In the genomic region with DNA sequence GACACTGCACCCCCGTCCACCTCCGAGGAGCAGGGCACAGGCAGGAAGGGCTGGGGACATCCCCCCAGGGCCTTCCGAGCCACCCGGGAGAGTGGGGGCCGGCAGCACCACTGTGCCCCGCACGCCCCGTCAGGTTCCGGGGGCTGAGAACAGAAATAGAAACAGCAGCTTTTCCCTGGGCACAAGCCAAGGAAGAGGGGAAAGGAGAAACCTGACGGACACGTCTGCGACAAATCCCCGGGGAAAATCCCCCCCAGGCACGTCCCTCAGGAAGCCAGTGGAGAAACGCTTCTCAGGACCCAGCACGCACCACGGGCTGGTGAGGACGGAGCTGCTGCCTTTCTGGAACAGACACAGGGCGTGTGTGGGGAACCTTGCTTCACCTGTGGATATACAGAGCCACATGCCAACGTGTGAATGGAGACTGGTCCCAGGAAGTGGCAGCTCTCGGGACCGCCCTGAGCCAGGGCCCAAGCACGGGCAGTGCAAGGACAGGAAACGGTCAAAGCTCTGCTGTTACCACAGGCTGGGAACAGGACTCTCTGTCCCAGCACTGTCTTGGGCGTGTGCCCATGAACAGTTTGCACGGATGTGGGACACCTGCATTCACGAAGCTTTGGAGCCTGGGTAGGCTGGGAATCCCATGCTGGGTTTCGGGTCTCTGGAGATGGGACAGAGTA, we compare ENCODE assay signal across 11 cellular contexts. TPM values are rescaled to one million over a fixed set of nuclear protein-coding genes. Genes with fewer than 3 reads are reported as not detected.
DNase-seq lines count a peak whose midpoint lies in the region; ATAC-seq and TF ChIP-seq lines count a peak whose summit lies in the region.
"Had no signal": no experiment of that assay in that cellular context is flagged by ENCODE, and none has a peak within 500 bp of the region (broad histone marks: within the 10 kb centered on the region; RNA-seq: fewer than 3 reads in every experiment).

No MANE protein-coding gene starts in this region.

- BruUV-seq in PC-9 (replicated peaks; lab: Mats Ljungman, UMichigan): no TSS peak

- no peaks in the 10 kb centered on the region for H3F3A ChIP-seq in PC-9 (ENCODE audit: insufficient read depth, low read depth)

- H3K27me3 ChIP-seq in CD8-positive, alpha-beta memory T cell (ENCODE audit: insufficient read depth, low read length, poor library complexity, severe bottlenecking): no peaks in the 10 kb centered on the region
- H3K27me3 ChIP-seq in sigmoid colon (no peaks in the 10 kb centered on the region), brain microvascular endothelial cell (replicated peaks) (no peaks in the 10 kb centered on the region), PC-9 (ENCODE audit: insufficient read depth, low read depth) (no peaks in the 10 kb centered on the region)

- H3K9me3 Mint-ChIP-seq in CD8-positive, alpha-beta memory T cell: no peaks in the 10 kb centered on the region
- H3K9me3 Mint-ChIP-seq in activated T-helper 17 cell treated with anti-CD3 and anti-CD28 coated beads, Interleukin-2, amount 50 U/mL, for 72 hours: no peaks in the 10 kb centered on the region
- H3K9me3 Mint-ChIP-seq in CD14-positive monocyte: peaks cover 0 to 10% (median 0%) of the 10 kb centered on the region in 7 donors
- H3K9me3 Mint-ChIP-seq: neural crest cell had no signal

- peak overlapping the region; percentile 27 to 100 (median 98) for H3K4me3 Mint-ChIP-seq in CD8-positive, alpha-beta memory T cell
- peak overlapping the region; percentile 96 for H3K4me3 Mint-ChIP-seq in activated T-helper 17 cell treated with anti-CD3 and anti-CD28 coated beads, Interleukin-2, amount 50 U/mL, for 72 hours
- H3K4me3 Mint-ChIP-seq in CD14-positive monocyte: no peak overlapping the region
- H3K4me3 Mint-ChIP-seq: neural crest cell had no signal

- peaks cover 26 to 50% (median 29%) of the 10 kb centered on the region in 3 donors for H3K4me1 Mint-ChIP-seq in CD8-positive, alpha-beta memory T cell
- H3K4me1 Mint-ChIP-seq in activated T-helper 17 cell treated with anti-CD3 and anti-CD28 coated beads, Interleukin-2, amount 50 U/mL, for 72 hours: peaks cover 6% of the 10 kb centered on the region
- H3K4me1 Mint-ChIP-seq in CD14-positive monocyte: peaks cover 12% of the 10 kb centered on the region

- no peaks in the 10 kb centered on the region; the same call in 1 of the 2 replicates for H4K20me1 ChIP-seq in PC-9 (ENCODE audit: insufficient read depth)

- no peak overlapping the region for H2AFZ ChIP-seq in PC-9

- POLR2A ChIA-PET in CD8-positive, alpha-beta memory T cell (lab: Charles Lee): interaction anchor here (0.6 to 1.4 kb wide), 2 partner anchors 39 to 224 kb away, joined by 6 to 8 read pairs; a partner anchor contains a TSS
- POLR2A ChIA-PET in PC-9 (lab: Charles Lee; ENCODE audit: unreplicated experiment): interaction anchor here (0.6 kb wide), 1 partner anchor 146 kb away, joined by 7 read pairs; a partner anchor contains a TSS

- H3K27ac Mint-ChIP-seq in CD8-positive, alpha-beta memory T cell: peak overlapping the region in 4 of 8 donors; percentile 32 to 84 (median 58)
- H3K27ac Mint-ChIP-seq in activated T-helper 17 cell treated with anti-CD3 and anti-CD28 coated beads, Interleukin-2, amount 50 U/mL, for 72 hours: no peak overlapping the region
- H3K27ac Mint-ChIP-seq in CD14-positive monocyte: no peak overlapping the region

- CTCF ChIA-PET in CD8-positive, alpha-beta memory T cell (lab: Charles Lee): interaction anchor here (1.3 to 2.1 kb wide), 3 partner anchors 17 to 174 kb away, joined by 3 to 5 read pairs (median 5); a partner anchor contains a TSS
- CTCF ChIA-PET in PC-9 (lab: Charles Lee): no interaction called here

- H3K4me1 ChIP-seq in CD8-positive, alpha-beta memory T cell (ENCODE audit: insufficient read depth, low read length): peaks cover 43% of the 10 kb centered on the region
- peaks cover 0 to 70% (median 69%) of the 10 kb centered on the region in 4 donors for H3K4me1 ChIP-seq in sigmoid colon
- no peaks in the 10 kb centered on the region for H3K4me1 ChIP-seq in PC-9 (replicated peaks; ENCODE audit: insufficient read depth)

- H3K4me3 ChIP-seq in CD8-positive, alpha-beta memory T cell (ENCODE audit: low read length): no peak overlapping the region
- H3K4me3 ChIP-seq in sigmoid colon: peak overlapping the region; percentile 54 to 70 (median 59)
- H3K4me3 ChIP-seq in brain microvascular endothelial cell (ENCODE audit: low read depth, low read length): no peak overlapping the region
- H3K4me3 ChIP-seq in PC-9: no peak overlapping the region

- no peak for TF ChIP-seq CTCF in sigmoid colon (IDR thresholded peaks at IDR 0.05)
- TF ChIP-seq CTCF in brain microvascular endothelial cell (IDR thresholded peaks at IDR 0.05; ENCODE audit: low read depth, low read length, missing control alignments): no peak
- no peak for TF ChIP-seq CTCF in CD14-positive monocyte (IDR thresholded peaks at IDR 0.05)
- no peak for TF ChIP-seq CTCF in PC-9 (conservative IDR thresholded peaks at IDR 0.05)

- intact Hi-C loops in left ventricle myocardium superior (cut with micrococcal nuclease): no loop called here
- intact Hi-C loops in sigmoid colon (cut with DNase I): loop anchor here (1.0 to 5.0 kb wide), 3 partner anchors 57 to 110 kb away; a partner anchor contains a TSS
- intact Hi-C loops in CD14-positive monocyte (cut with micrococcal nuclease): no loop called here
- intact Hi-C loops in PC-9 (cut with micrococcal nuclease; ENCODE audit: unreplicated experiment): no loop called here

- H3K36me3 ChIP-seq in CD8-positive, alpha-beta memory T cell (ENCODE audit: insufficient read depth, low read length): peaks cover 7% of the 10 kb centered on the region
- H3K36me3 ChIP-seq in sigmoid colon (peaks cover 3 to 18% (median 9%) of the 10 kb centered on the region in 4 donors), brain microvascular endothelial cell (replicated peaks) (peaks cover 15% of the 10 kb centered on the region), PC-9 (ENCODE audit: low read depth) (no peaks in the 10 kb centered on the region)

- peak in 1 of 5 donors; percentile 39 for DNase-seq in CD8-positive, alpha-beta memory T cell
- peak; percentile 95 for DNase-seq in left ventricle myocardium superior
- DNase-seq in sigmoid colon: peak; percentile 96
- DNase-seq in brain microvascular endothelial cell: no peak
- DNase-seq in CD14-positive monocyte (ENCODE audit: low spot score): no peak
- no peak for DNase-seq in PC-9
- DNase-seq: activated naive CD4-positive, alpha-beta T cell treated with Interleukin-2 at 50 U/mL for 16 hours; NCI-H446 treated with DMSO at 0.1 percent for 48 hours had no signal

- H3K36me3 Mint-ChIP-seq in CD8-positive, alpha-beta memory T cell: peaks cover 8 to 35% (median 9%) of the 10 kb centered on the region in 3 donors
- H3K36me3 Mint-ChIP-seq in activated T-helper 17 cell treated with anti-CD3 and anti-CD28 coated beads, Interleukin-2, amount 50 U/mL, for 72 hours (ENCODE audit: low read depth): peaks cover 28% of the 10 kb centered on the region
- peaks cover 6 to 7% of the 10 kb centered on the region in 2 donors for H3K36me3 Mint-ChIP-seq in CD14-positive monocyte

- H3K4me2 ChIP-seq in PC-9: no peak overlapping the region

- H3K9me2 ChIP-seq in PC-9 (ENCODE audit: insufficient read depth): no peaks in the 10 kb centered on the region

- H3K27ac ChIP-seq in CD8-positive, alpha-beta memory T cell (ENCODE audit: low read depth, low read length): no peak overlapping the region
- peak overlapping the region; percentile 83 to 89 (median 88) for H3K27ac ChIP-seq in sigmoid colon
- no peak overlapping the region for H3K27ac ChIP-seq in brain microvascular endothelial cell
- no peak overlapping the region for H3K27ac ChIP-seq in PC-9

- TF ChIP-seq POLR2A in sigmoid colon (IDR thresholded peaks at IDR 0.05): no peak

- 78 to 79% methylated on average over 28 of the region's 28 CpGs for WGBS in sigmoid colon, 2 donors

- H3K27me3 Mint-ChIP-seq in CD8-positive, alpha-beta memory T cell: no peaks in the 10 kb centered on the region
- H3K27me3 Mint-ChIP-seq in activated T-helper 17 cell treated with anti-CD3 and anti-CD28 coated beads, Interleukin-2, amount 50 U/mL, for 72 hours: no peaks in the 10 kb centered on the region
- peaks cover 37 to 51% (median 40%) of the 10 kb centered on the region in 3 donors for H3K27me3 Mint-ChIP-seq in CD14-positive monocyte (ENCODE audit: low read depth in 3 of 3)

- in situ Hi-C loops in brain microvascular endothelial cell (cut with HindIII; ENCODE audit: low pct_ligation_motif_present, low sequenced_read_pairs): no loop called here

- H3K79me2 ChIP-seq in PC-9 (ENCODE audit: low read depth): no peaks in the 10 kb centered on the region

- no peaks in the 10 kb centered on the region for H3K9me3 ChIP-seq in CD8-positive, alpha-beta memory T cell (ENCODE audit: low read length)
- H3K9me3 ChIP-seq in sigmoid colon (no peaks in the 10 kb centered on the region), PC-9 (ENCODE audit: insufficient read depth, low read depth) (no peaks in the 10 kb centered on the region)

- peak in 2 of 4 donors; percentile 81 to 95 for TF ChIP-seq EP300 in sigmoid colon (IDR thresholded peaks at IDR 0.05)

- no peak for ATAC-seq in activated T-helper 17 cell treated with anti-CD3 and anti-CD28 coated beads, Interleukin-2, amount 50 U/mL, for 72 hours (replicated peaks)
- peak; percentile 79 for ATAC-seq in left ventricle myocardium superior
- ATAC-seq in GM18867 (IDR thresholded peaks at IDR 0.05; ENCODE audit: unreplicated experiment): no peak

RNA-seq across cellular contexts. Expression of a gene that starts 1.2 kb away (rescaled TPM):
- total RNA-seq in CD8-positive, alpha-beta memory T cell: 10 to 100 TPM; 27.1 to 30.9 TPM
- polyA plus RNA-seq in CD8-positive, alpha-beta memory T cell: 68.4 TPM
- total RNA-seq in activated T-helper 17 cell treated with anti-CD3 and anti-CD28 coated beads, Interleukin-2, amount 50 U/mL, for 72 hours: 10 to 100 TPM; 14.3 to 22.5 TPM
- total RNA-seq in left ventricle myocardium superior (28.8 TPM), sigmoid colon (10 to 100 TPM; 38.0 to 46.0 (median 42.3) TPM), PC-9 (2021) (not detected in 2 replicates)
- polyA plus RNA-seq in sigmoid colon (10 to 100 TPM in 2 of 3 donors, 1 to 10 TPM in 1; 2.5 to 16.2 (median 15.7) TPM), CD14-positive monocyte (1 to 10 TPM; 1.3 to 1.5 TPM)

RNA-seq across cellular contexts. Expression of a gene that starts 39.1 kb away (rescaled TPM):
- 10 to 100 TPM; 84.7 to 84.9 TPM for total RNA-seq in CD8-positive, alpha-beta memory T cell
- 14.0 TPM for polyA plus RNA-seq in CD8-positive, alpha-beta memory T cell
- total RNA-seq in activated T-helper 17 cell treated with anti-CD3 and anti-CD28 coated beads, Interleukin-2, amount 50 U/mL, for 72 hours: 10 to 100 TPM; 49.2 to 67.9 TPM
- total RNA-seq in left ventricle myocardium superior (21.6 TPM), sigmoid colon (10 to 100 TPM; 12.5 to 31.3 (median 18.1) TPM), PC-9 (2021) (56.0 and 67.6 TPM in 2 replicates)
- polyA plus RNA-seq in sigmoid colon (10 to 100 TPM; 10.4 to 60.3 (median 12.0) TPM), CD14-positive monocyte (10 to 100 TPM in 1 of 2 donors, 1 to 10 TPM in 1; 7.3 to 11.4 TPM)

RNA-seq across cellular contexts. Expression of a gene that starts 43.5 kb away (rescaled TPM):
- total RNA-seq in CD8-positive, alpha-beta memory T cell: not detected
- polyA plus RNA-seq in CD8-positive, alpha-beta memory T cell: not detected
- not detected for total RNA-seq in activated T-helper 17 cell treated with anti-CD3 and anti-CD28 coated beads, Interleukin-2, amount 50 U/mL, for 72 hours
- total RNA-seq in left ventricle myocardium superior: not detected
- total RNA-seq in sigmoid colon: not detected
- polyA plus RNA-seq in sigmoid colon: not detected
- not detected for polyA plus RNA-seq in CD14-positive monocyte
- 0.39 TPM in 1 of 2 replicates, not detected in the other for total RNA-seq in PC-9 (2021)

RNA-seq across cellular contexts. Expression of a gene that starts 57.4 kb away (rescaled TPM):
- total RNA-seq in CD8-positive, alpha-beta memory T cell: 10 to 100 TPM; 52.8 to 59.1 TPM
- polyA plus RNA-seq in CD8-positive, alpha-beta memory T cell: 29.3 TPM
- total RNA-seq in activated T-helper 17 cell treated with anti-CD3 and anti-CD28 coated beads, Interleukin-2, amount 50 U/mL, for 72 hours: 10 to 100 TPM; 44.8 to 63.9 TPM
- total RNA-seq in left ventricle myocardium superior: 53.2 TPM
- 10 to 100 TPM; 31.0 to 78.7 (median 42.2) TPM for total RNA-seq in sigmoid colon
- 10 to 100 TPM in 1 of 3 donors, 1 to 10 TPM in 2; 4.2 to 55.4 (median 5.5) TPM for polyA plus RNA-seq in sigmoid colon
- 10 to 100 TPM; 37.4 to 56.5 TPM for polyA plus RNA-seq in CD14-positive monocyte
- 110 and 111 TPM in 2 replicates for total RNA-seq in PC-9 (2021)

Comparison
In these comparisons a context has a peak if more than half of its experiments do, and no peak if none do; other contexts are left out.
1. DNase-seq: peak in left ventricle myocardium superior (single experiment) and sigmoid colon (single experiment); none in brain microvascular endothelial cell (single experiment), CD14-positive monocyte (single experiment) and PC-9 (0 of 2).
2. H3K27ac ChIP-seq: peak in sigmoid colon (4 of 4); none in CD8-positive, alpha-beta memory T cell (single experiment), brain microvascular endothelial cell (single experiment) and PC-9 (single experiment).
3. H3K4me3 ChIP-seq: peak in sigmoid colon (4 of 4); none in CD8-positive, alpha-beta memory T cell (single experiment), brain microvascular endothelial cell (single experiment) and PC-9 (single experiment).
4. H3K4me3 Mint-ChIP-seq: peak in CD8-positive, alpha-beta memory T cell (7 of 7) and activated T-helper 17 cell treated with anti-CD3 and anti-CD28 coated beads, Interleukin-2, amount 50 U/mL, for 72 hours (single experiment); none in CD14-positive monocyte (0 of 2).
5. RNA of a gene that starts 1.2 kb away (total RNA-seq): 38.0 to 46.0 TPM in sigmoid colon, 27.1 to 30.9 TPM in CD8-positive, alpha-beta memory T cell, 28.8 TPM in left ventricle myocardium superior (single experiment) and 14.3 to 22.5 TPM in activated T-helper 17 cell treated with anti-CD3 and anti-CD28 coated beads, Interleukin-2, amount 50 U/mL, for 72 hours; not detected in PC-9; every median in the first group is over 10 times any median in the second.